Comparison of ENCODE assay signal across 8 cellular contexts in genomic region chr7:5231811-5232484, GRCh38. TPM values are rescaled to one million over a fixed set of nuclear protein-coding genes. Genes with fewer than 3 reads are reported as not detected.
A peak's percentile ranks its signal among the peaks of the same experiment; 100 is the strongest.
DNase-seq lines count a peak whose midpoint lies in the region; ATAC-seq, FAIRE-seq and TF ChIP-seq lines count a peak whose summit lies in the region.

No MANE protein-coding gene starts in this region.

- ATAC-seq in GM21423 (IDR thresholded peaks at IDR 0.05; ENCODE audit: unreplicated experiment) (peak; percentile 60), HG03558 (IDR thresholded peaks at IDR 0.05; ENCODE audit: extremely low read depth, unreplicated experiment) (peak; percentile 35)

- no peak overlapping the region for H3K27ac ChIP-seq in kidney (ENCODE audit: low read depth in 2 of 2, low read length in 2 of 2)

- DNase-seq in GM12864 (ENCODE audit: low read depth) (peak; percentile 89), kidney (peak; percentile 60), AG20443 (ENCODE audit: low spot score) (no peak), RKO (ENCODE audit: low spot score) (no peak), HuH-7 (ENCODE audit: low spot score) (no peak), H54 (ENCODE audit: insufficient read length, low spot score) (no peak)

- H3K4me3 ChIP-seq in GM12864 (ENCODE audit: low read depth, low read length) (peak overlapping the region; percentile 12), kidney (ENCODE audit: low read length in 2 of 2) (no peak overlapping the region)

- intact Hi-C loops in kidney (cut with DNase I): no loop called here

- no peak overlapping the region for H3K9ac ChIP-seq in kidney (ENCODE audit: low read length in 2 of 2)

- FAIRE-seq in kidney (lab: Jason Lieb, UNC): no peak
- FAIRE-seq in H54 (lab: Jason Lieb, UNC): no peak

- H3K4me1 ChIP-seq in kidney (ENCODE audit: control insufficient read depth in 1 of 2, insufficient read depth in 1 of 2, low read depth in 1 of 2, low read length in 2 of 2): no peaks in the 10 kb centered on the region

- TF ChIP-seq CTCF in GM12864 (IDR thresholded peaks at IDR 0.05; ENCODE audit: low read depth, low read length, missing control alignments) (no peak), kidney (IDR thresholded peaks at IDR 0.05; ENCODE audit: borderline replicate concordance, extremely low read depth, insufficient read depth) (no peak)

- H3K36me3 ChIP-seq in kidney (ENCODE audit: control insufficient read depth in 1 of 2, insufficient read depth in 2 of 2, low read length in 2 of 2): peaks cover 15 to 37% of the 10 kb centered on the region in 2 donors

- no peaks in the 10 kb centered on the region for H3K9me3 ChIP-seq in kidney (ENCODE audit: control insufficient read depth in 1 of 2, low read length in 2 of 2)

- no peak for TF ChIP-seq POLR2A in H54 (IDR thresholded peaks at IDR 0.05; ENCODE audit: low read depth, low read length)

RNA-seq across cellular contexts. Expression of gene WIPI2, which starts 41.9 kb away (rescaled TPM):
- total RNA-seq in kidney: 56.1 TPM
- polyA plus RNA-seq in kidney (ENCODE audit: insufficient read depth, low read depth, low replicate concordance): 48.1 TPM

RNA-seq across cellular contexts. Expression of gene SLC29A4, which starts 50.8 kb away (rescaled TPM):
- 3.4 TPM for total RNA-seq in kidney
- polyA plus RNA-seq in kidney (ENCODE audit: insufficient read depth, low read depth, low replicate concordance): 6.8 TPM

Comparison
In these comparisons a context has a peak if more than half of its experiments do, and no peak if none do; other contexts are left out.
1. DNase-seq: peak in GM12864 (single experiment) and kidney (single experiment); none in AG20443 (single experiment), RKO (single experiment), HuH-7 (single experiment) and H54 (single experiment).